Comparison of ENCODE assay signal across 36 cellular contexts in genomic region chr5:147998704-147999103, GRCh38.
"Had no signal": no experiment of that assay in that cellular context is flagged by ENCODE, and none has a peak within 500 bp of the region (broad histone marks: within the 10 kb centered on the region; RNA-seq: fewer than 3 reads in every experiment).

No MANE protein-coding gene starts in this region.

- H3K4me3 Mint-ChIP-seq: activated CD4-positive, alpha-beta memory T cell treated with anti-CD3 and anti-CD28 coated beads, Interleukin-2, amount 10 ng/mL, durations not matched to agents 7 days and 5 days; activated CD8-positive, alpha-beta memory T cell treated with anti-CD3 and anti-CD28 coated beads, Interleukin-2, amount 10 ng/mL, durations not matched to agents 7 days and 5 days; activated naive CD4-positive, alpha-beta T cell treated with anti-CD3 and anti-CD28 coated beads, Interleukin-2, amount 10 ng/mL, durations not matched to agents 7 days and 5 days; activated naive CD8-positive, alpha-beta T cell; activated naive CD8-positive, alpha-beta T cell treated with anti-CD3 and anti-CD28 coated beads, Interleukin-2, amount 50 U/mL, for 24 hours; brain had no signal

- H3K4me2 ChIP-seq: PC-9 had no signal

- H3K4me1 Mint-ChIP-seq: activated CD4-positive, alpha-beta memory T cell treated with anti-CD3 and anti-CD28 coated beads, Interleukin-2, amount 10 ng/mL, durations not matched to agents 7 days and 5 days; activated CD8-positive, alpha-beta memory T cell treated with anti-CD3 and anti-CD28 coated beads, Interleukin-2, amount 10 ng/mL, durations not matched to agents 7 days and 5 days; activated naive CD4-positive, alpha-beta T cell treated with anti-CD3 and anti-CD28 coated beads, Interleukin-2, amount 10 ng/mL, durations not matched to agents 7 days and 5 days; activated naive CD8-positive, alpha-beta T cell treated with anti-CD3 and anti-CD28 coated beads, Interleukin-2, amount 50 U/mL, for 24 hours; brain had no signal

- H2AFZ ChIP-seq: PC-9 had no signal

- DNase-seq: activated CD4-positive, alpha-beta memory T cell treated with anti-CD3 and anti-CD28 coated beads, Interleukin-2, amount 10 ng/mL, durations not matched to agents 7 days and 5 days; activated CD4-positive, alpha-beta T cell treated with anti-CD3 and anti-CD28 coated beads for 1 hour; activated CD4-positive, alpha-beta T cell treated with anti-CD3 and anti-CD28 coated beads for 48 hours; activated CD4-positive, CD25-positive, alpha-beta regulatory T cell; activated CD8-positive, alpha-beta memory T cell treated with anti-CD3 and anti-CD28 coated beads for 24 hours; activated CD8-positive, alpha-beta memory T cell treated with anti-CD3 and anti-CD28 coated beads, Interleukin-2, amount 10 ng/mL, durations not matched to agents 7 days and 5 days; activated CD8-positive, alpha-beta memory T cell treated with anti-CD3 and anti-CD28 coated beads, Interleukin-2, amount 50 U/mL, for 48 hours; activated effector memory CD4-positive, alpha-beta T cell treated with Interleukin-2 at 50 U/mL for 16 hours; activated naive CD4-positive, alpha-beta T cell treated with anti-CD3 and anti-CD28 coated beads, Interleukin-2, amount 10 ng/mL, durations not matched to agents 7 days and 5 days; activated naive CD8-positive, alpha-beta T cell treated with anti-CD3 and anti-CD28 coated beads, Interleukin-2, amount 50 U/mL, for 24 hours; activated T-cell treated with anti-CD3 and anti-CD28 coated beads, Interleukin-2, amount 50 U/mL, for 48 hours; anterior cingulate cortex; central memory CD4-positive, alpha-beta T cell; Kasumi-1; KG1; MM.1S; MV-4-11; NCI-H1092; NCI-H1436 treated with DMSO at 0.1 percent for 48 hours; NCI-H187; NCI-H2029 treated with DMSO at 0.1 percent for 48 hours; NCI-H2107; NCI-H2171; NCI-H446; NCI-H510A treated with DMSO at 0.1 percent for 48 hours; NCI-H526 treated with DMSO at 0.1 percent for 48 hours; NCI-H774; PC-9; Right ventricle myocardium superior; SW 1271; T-helper 1 cell; T-helper 2 cell; T-helper 9 cell had no signal

- H3K27me3 Mint-ChIP-seq: activated CD4-positive, alpha-beta memory T cell treated with anti-CD3 and anti-CD28 coated beads, Interleukin-2, amount 10 ng/mL, durations not matched to agents 7 days and 5 days; activated CD8-positive, alpha-beta memory T cell treated with anti-CD3 and anti-CD28 coated beads, Interleukin-2, amount 10 ng/mL, durations not matched to agents 7 days and 5 days; activated naive CD4-positive, alpha-beta T cell treated with anti-CD3 and anti-CD28 coated beads, Interleukin-2, amount 10 ng/mL, durations not matched to agents 7 days and 5 days; activated naive CD8-positive, alpha-beta T cell; activated naive CD8-positive, alpha-beta T cell treated with anti-CD3 and anti-CD28 coated beads, Interleukin-2, amount 50 U/mL, for 24 hours had no signal

- H3K27ac ChIP-seq: PC-9, VCaP had no signal

- H3K4me3 ChIP-seq: PC-9 had no signal

- ATAC-seq: activated CD8-positive, alpha-beta memory T cell treated with anti-CD3 and anti-CD28 coated beads, Interleukin-2, amount 10 ng/mL, durations not matched to agents 7 days and 5 days; activated naive CD8-positive, alpha-beta T cell treated with anti-CD3 and anti-CD28 coated beads, Interleukin-2, amount 50 U/mL, for 24 hours had no signal

- H3K36me3 Mint-ChIP-seq: activated CD8-positive, alpha-beta memory T cell treated with anti-CD3 and anti-CD28 coated beads, Interleukin-2, amount 10 ng/mL, durations not matched to agents 7 days and 5 days; activated naive CD4-positive, alpha-beta T cell treated with anti-CD3 and anti-CD28 coated beads, Interleukin-2, amount 10 ng/mL, durations not matched to agents 7 days and 5 days; activated naive CD8-positive, alpha-beta T cell had no signal

- H3K27ac Mint-ChIP-seq: activated CD4-positive, alpha-beta memory T cell treated with anti-CD3 and anti-CD28 coated beads, Interleukin-2, amount 10 ng/mL, durations not matched to agents 7 days and 5 days; activated CD8-positive, alpha-beta memory T cell treated with anti-CD3 and anti-CD28 coated beads, Interleukin-2, amount 10 ng/mL, durations not matched to agents 7 days and 5 days; activated naive CD4-positive, alpha-beta T cell treated with anti-CD3 and anti-CD28 coated beads, Interleukin-2, amount 10 ng/mL, durations not matched to agents 7 days and 5 days; activated naive CD8-positive, alpha-beta T cell; activated naive CD8-positive, alpha-beta T cell treated with anti-CD3 and anti-CD28 coated beads, Interleukin-2, amount 50 U/mL, for 24 hours; brain had no signal
